Comparison of ENCODE assay signal across 8 cellular contexts in genomic region chr6:154606457-154606856, GRCh38.
A peak's percentile ranks its signal among the peaks of the same experiment; 100 is the strongest.
DNase-seq lines count a peak whose midpoint lies in the region; ATAC-seq and TF ChIP-seq lines count a peak whose summit lies in the region.

No MANE protein-coding gene starts in this region.

- no peaks in the 10 kb centered on the region for H3K36me3 Mint-ChIP-seq in dendritic cell treated with granulocyte-macrophage colony-stimulating factor and Interleukin-4, amounts not matched to agents 40 ng/mL and 50 ng/mL, for 4 days (ENCODE audit: low read depth)
- no peaks in the 10 kb centered on the region for H3K36me3 Mint-ChIP-seq in stimulated activated naive CD8-positive, alpha-beta T cell treated with anti-CD3 and anti-CD28 coated beads, Interleukin-15, Interleukin-2, amounts not matched to agents 100 ng/mL and 50 ng/mL, for 24 hours (ENCODE audit: low read depth)

- H3K9me3 Mint-ChIP-seq in dendritic cell treated with granulocyte-macrophage colony-stimulating factor and Interleukin-4, amounts not matched to agents 40 ng/mL and 50 ng/mL, for 4 days = no peaks in the 10 kb centered on the region
- H3K9me3 Mint-ChIP-seq in stimulated activated naive CD8-positive, alpha-beta T cell treated with anti-CD3 and anti-CD28 coated beads, Interleukin-15, Interleukin-2, amounts not matched to agents 100 ng/mL and 50 ng/mL, for 24 hours = no peaks in the 10 kb centered on the region

- intact Hi-C loops in dendritic cell treated with granulocyte-macrophage colony-stimulating factor and Interleukin-4, amounts not matched to agents 40 ng/mL and 50 ng/mL, for 4 days (cut with micrococcal nuclease) = no loop called here

- H3K4me1 Mint-ChIP-seq in dendritic cell treated with granulocyte-macrophage colony-stimulating factor and Interleukin-4, amounts not matched to agents 40 ng/mL and 50 ng/mL, for 4 days (ENCODE audit: low read depth) = peaks cover 32% of the 10 kb centered on the region
- H3K4me1 Mint-ChIP-seq in stimulated activated naive CD8-positive, alpha-beta T cell treated with anti-CD3 and anti-CD28 coated beads, Interleukin-15, Interleukin-2, amounts not matched to agents 100 ng/mL and 50 ng/mL, for 24 hours (ENCODE audit: low read depth) = peaks cover 58% of the 10 kb centered on the region

- TF ChIP-seq CTCF in GM10266 (IDR thresholded peaks at IDR 0.05; ENCODE audit: control insufficient read depth, insufficient read depth, low read depth, missing control alignments) = no peak

- ATAC-seq in GM21786 (IDR thresholded peaks at IDR 0.05; ENCODE audit: unreplicated experiment) = peak; percentile 65

- peak overlapping the region; percentile 50 for H3K27ac Mint-ChIP-seq in dendritic cell treated with granulocyte-macrophage colony-stimulating factor and Interleukin-4, amounts not matched to agents 40 ng/mL and 50 ng/mL, for 4 days
- H3K27ac Mint-ChIP-seq in stimulated activated naive CD8-positive, alpha-beta T cell treated with anti-CD3 and anti-CD28 coated beads, Interleukin-15, Interleukin-2, amounts not matched to agents 100 ng/mL and 50 ng/mL, for 24 hours = peak overlapping the region; percentile 87

- peak; percentile 82 for DNase-seq in GM10266 (ENCODE audit: extremely low spot score)
- peak in 4 of 5 experiments; percentile 14 to 91 (median 42) for DNase-seq in T-helper 2 cell
- no peak for DNase-seq in hippocampal formation (lab: John Stamatoyannopoulos, UW)
- no peak for DNase-seq in NCI-H345 (lab: John Stamatoyannopoulos, UW)
- DNase-seq in NCI-H69 (lab: John Stamatoyannopoulos, UW) = no peak

- H3K4me3 Mint-ChIP-seq in dendritic cell treated with granulocyte-macrophage colony-stimulating factor and Interleukin-4, amounts not matched to agents 40 ng/mL and 50 ng/mL, for 4 days = no peak overlapping the region
- peak overlapping the region; percentile 52 for H3K4me3 Mint-ChIP-seq in stimulated activated naive CD8-positive, alpha-beta T cell treated with anti-CD3 and anti-CD28 coated beads, Interleukin-15, Interleukin-2, amounts not matched to agents 100 ng/mL and 50 ng/mL, for 24 hours

- H3K27me3 Mint-ChIP-seq in dendritic cell treated with granulocyte-macrophage colony-stimulating factor and Interleukin-4, amounts not matched to agents 40 ng/mL and 50 ng/mL, for 4 days = peaks cover 7% of the 10 kb centered on the region
- no peaks in the 10 kb centered on the region for H3K27me3 Mint-ChIP-seq in stimulated activated naive CD8-positive, alpha-beta T cell treated with anti-CD3 and anti-CD28 coated beads, Interleukin-15, Interleukin-2, amounts not matched to agents 100 ng/mL and 50 ng/mL, for 24 hours

Comparison
In these comparisons a context has a peak if more than half of its experiments do, and no peak if none do; other contexts are left out.
1. DNase-seq: peak in GM10266 (single experiment) and T-helper 2 cell (4 of 5); none in hippocampal formation (0 of 2), NCI-H345 (single experiment) and NCI-H69 (single experiment).